In the genomic region with DNA sequence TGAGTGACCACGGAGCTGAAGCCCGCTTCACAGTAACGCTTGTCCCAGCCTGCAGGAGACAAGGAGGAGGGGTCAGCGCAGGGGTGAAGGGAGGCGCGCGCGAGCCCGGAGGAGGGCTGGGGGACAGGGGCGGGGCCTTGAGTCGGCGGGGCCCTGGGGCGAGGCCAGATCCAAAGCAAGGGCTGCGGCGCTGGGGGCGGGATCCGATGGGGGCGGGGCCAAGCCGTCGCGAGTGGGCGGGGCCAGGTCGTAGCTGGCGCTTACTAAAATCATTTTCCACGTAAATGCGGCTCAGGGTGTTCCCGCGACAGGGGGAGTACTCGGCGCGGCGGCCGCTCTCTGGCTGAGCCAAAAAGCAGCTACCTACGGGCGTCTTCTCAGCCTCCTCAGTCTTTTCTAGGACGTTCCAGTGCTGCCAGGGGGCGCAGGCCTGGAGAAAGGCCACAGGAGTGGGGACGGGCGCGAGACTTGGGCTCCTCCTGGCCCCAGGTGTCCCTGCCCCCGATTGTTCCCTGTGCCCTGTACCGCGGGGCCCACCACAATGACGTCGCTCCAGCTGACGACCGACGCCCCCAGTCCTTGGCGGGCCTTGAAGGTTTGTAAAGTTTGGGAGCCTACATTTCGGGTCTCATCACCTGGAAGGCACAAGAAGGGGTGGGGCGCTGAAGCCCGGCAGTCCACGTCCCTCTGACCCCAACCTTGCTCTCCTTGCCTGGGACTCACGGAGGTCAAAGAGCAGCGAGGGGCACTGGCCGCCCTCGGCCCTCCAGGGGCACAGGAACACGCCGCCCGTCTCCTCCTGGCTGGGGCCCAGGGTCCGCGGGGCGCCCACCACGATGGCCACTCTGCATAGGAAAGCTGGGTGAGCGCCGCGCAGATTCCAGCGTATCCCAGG, we compare ENCODE assay signal across 8 cellular contexts. TPM values are rescaled to one million over a fixed set of nuclear protein-coding genes. Genes with fewer than 3 reads are reported as not detected.
A peak's percentile ranks its signal among the peaks of the same experiment; 100 is the strongest.
DNase-seq lines count a peak whose midpoint lies in the region; ATAC-seq and TF ChIP-seq lines count a peak whose summit lies in the region.

No MANE protein-coding gene starts in this region.

- H3K4me3 ChIP-seq in fibroblast of villous mesenchyme (ENCODE audit: low read depth, low read length), result peak overlapping the region; percentile 70

- peak overlapping the region; percentile 87 for H3K4me3 Mint-ChIP-seq in neural crest cell
- H3K4me3 Mint-ChIP-seq in stimulated activated naive CD8-positive, alpha-beta T cell treated with anti-CD3 and anti-CD28 coated beads, Interleukin-15, amount 100 ng/mL, for 72 hours, result peak overlapping the region; percentile 81 to 82

- H3K4me1 Mint-ChIP-seq in neural crest cell, result peaks cover 24% of the 10 kb centered on the region
- H3K4me1 Mint-ChIP-seq in stimulated activated naive CD8-positive, alpha-beta T cell treated with anti-CD3 and anti-CD28 coated beads, Interleukin-15, amount 100 ng/mL, for 72 hours, result peaks cover 28% of the 10 kb centered on the region

- ATAC-seq in stimulated activated naive CD8-positive, alpha-beta T cell treated with anti-CD3 and anti-CD28 coated beads, Interleukin-15, amount 100 ng/mL, for 72 hours, result peak; percentile 90

- H3K9me3 Mint-ChIP-seq in neural crest cell, result no peaks in the 10 kb centered on the region
- peaks cover 4 to 9% of the 10 kb centered on the region in 2 donors for H3K9me3 Mint-ChIP-seq in stimulated activated naive CD8-positive, alpha-beta T cell treated with anti-CD3 and anti-CD28 coated beads, Interleukin-15, amount 100 ng/mL, for 72 hours

- no peak overlapping the region for H3K27ac Mint-ChIP-seq in neural crest cell (ENCODE audit: unreplicated experiment)
- peak overlapping the region in 1 of 2 donors; percentile 38 for H3K27ac Mint-ChIP-seq in stimulated activated naive CD8-positive, alpha-beta T cell treated with anti-CD3 and anti-CD28 coated beads, Interleukin-15, amount 100 ng/mL, for 72 hours

- DNase-seq in GM03348 (ENCODE audit: low spot score) (peak; percentile 92), HuH-7 (ENCODE audit: low spot score) (peak; percentile 93), RPMI7951 (ENCODE audit: low read depth) (peak; percentile 66), fibroblast of villous mesenchyme (ENCODE audit: low read depth) (peak; percentile 83), neural crest cell (ENCODE audit: low read depth, low spot score) (peak; percentile 85), middle frontal gyrus (ENCODE audit: extremely low spot score, low spot score) (no peak)
- DNase-seq in activated T-helper 9 cell treated with anti-CD3 and anti-CD28 coated beads, Interleukin-2, amount 50 U/mL, for 16 hours (ENCODE audit: low read depth), result peak; percentile 75
- peak; percentile 81 to 84 for DNase-seq in stimulated activated naive CD8-positive, alpha-beta T cell treated with anti-CD3 and anti-CD28 coated beads, Interleukin-15, amount 100 ng/mL, for 72 hours

- TF ChIP-seq CTCF in fibroblast of villous mesenchyme (IDR thresholded peaks at IDR 0.05; ENCODE audit: insufficient read depth, low read depth, low read length) (peak; percentile 17), neural crest cell (conservative IDR thresholded peaks at IDR 0.05) (peak; percentile 33)

- no peaks in the 10 kb centered on the region for H3K36me3 Mint-ChIP-seq in neural crest cell (ENCODE audit: low read depth)

- H3K27me3 Mint-ChIP-seq in neural crest cell (ENCODE audit: low read depth), result peaks cover 46% of the 10 kb centered on the region
- H3K27me3 Mint-ChIP-seq in stimulated activated naive CD8-positive, alpha-beta T cell treated with anti-CD3 and anti-CD28 coated beads, Interleukin-15, amount 100 ng/mL, for 72 hours, result peaks cover 51% of the 10 kb centered on the region

RNA-seq across cellular contexts. Expression of gene ITGA2B, which starts 3.9 kb away (rescaled TPM):
- total RNA-seq in RPMI7951 (2014; rRNA removed; shearing (Covaris generic)), result 0.36 and 0.68 TPM in 2 replicates
- under 0.01 TPM in 2 replicates for total RNA-seq in fibroblast of villous mesenchyme
- total RNA-seq in neural crest cell, result 7.3 and 8.1 TPM in 2 replicates

RNA-seq across cellular contexts. Expression of gene FAM171A2, which starts 21.9 kb away (rescaled TPM):
- total RNA-seq in RPMI7951 (2014; rRNA removed; shearing (Covaris generic)), result 1.1 and 1.9 TPM in 2 replicates
- total RNA-seq in fibroblast of villous mesenchyme (0.86 and 2.6 TPM in 2 replicates), neural crest cell (50.6 and 51.9 TPM in 2 replicates)

RNA-seq across cellular contexts. Expression of gene GRN, which starts 40.4 kb away (rescaled TPM):
- 156 and 202 TPM in 2 replicates for total RNA-seq in RPMI7951 (2014; rRNA removed; shearing (Covaris generic))
- total RNA-seq in fibroblast of villous mesenchyme (165 and 256 TPM in 2 replicates), neural crest cell (59.7 and 70.0 TPM in 2 replicates)

Comparison
In these comparisons a context has a peak if more than half of its experiments do, and no peak if none do; other contexts are left out.
1. RNA of gene FAM171A2, which starts 21.9 kb away (total RNA-seq): 50.6 to 51.9 TPM in neural crest cell; 1.1 to 1.9 TPM in RPMI7951 and 0.86 to 2.6 TPM in fibroblast of villous mesenchyme; every median in the first group is over 10 times any median in the second.